Comparison of ENCODE assay signal across 7 cellular contexts in the genomic region with DNA sequence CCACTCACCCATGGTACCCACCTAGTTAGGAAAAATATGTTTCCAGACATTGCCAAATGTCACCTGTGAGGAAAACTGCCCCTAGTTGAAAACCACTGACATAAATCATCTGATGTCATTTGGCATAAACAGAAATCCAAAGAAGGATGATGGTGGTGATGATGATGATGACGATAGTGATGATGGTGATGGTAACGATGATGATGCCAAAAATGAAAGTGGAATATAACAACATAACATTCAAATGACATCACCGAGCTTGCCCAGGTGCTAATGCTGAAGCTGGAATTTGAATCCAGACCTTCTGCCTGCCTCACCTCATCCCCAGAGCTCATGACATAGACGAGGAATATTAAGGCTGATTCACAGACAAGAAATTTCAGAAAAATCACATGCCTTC.
"Had no signal": no experiment of that assay in that cellular context is flagged by ENCODE, and none has a peak within 500 bp of the region (broad histone marks: within the 10 kb centered on the region; RNA-seq: fewer than 3 reads in every experiment).

No MANE protein-coding gene starts in this region.

- H3K4me2 ChIP-seq: KMS-11 had no signal

- H3K27ac ChIP-seq: HL-60, KMS-11 had no signal

- H3K9ac ChIP-seq: KMS-11 had no signal

- FAIRE-seq: HTR-8/SVneo had no signal

- DNase-seq: IMR-90, Karpas-422, KBM-7, KG1 had no signal
